36 cellular contexts compared by ENCODE assay signal in genomic region chr4:119564106-119564505, GRCh38.
"Had no signal": no experiment of that assay in that cellular context is flagged by ENCODE, and none has a peak within 500 bp of the region (broad histone marks: within the 10 kb centered on the region; RNA-seq: fewer than 3 reads in every experiment).

No MANE protein-coding gene starts in this region.

- H3K4me3 ChIP-seq: MG63 had no signal

- DNase-seq: activated B cell treated with CpG ODN at 0.5 μM for 24 hours; activated CD4-positive, alpha-beta memory T cell treated with anti-CD3 and anti-CD28 coated beads for 36 hours; activated CD4-positive, alpha-beta T cell treated with anti-CD3 and anti-CD28 coated beads for 4 hours; activated CD4-positive, alpha-beta T cell treated with anti-CD3 and anti-CD28 coated beads, Interleukin-2, amount 50 U/mL, for 1 hour; activated CD4-positive, CD25-positive, alpha-beta regulatory T cell treated with anti-CD3 and anti-CD28 coated beads, Interleukin-2, amount 50 U/mL, for 72 hours; activated CD8-positive, alpha-beta memory T cell treated with anti-CD3 and anti-CD28 coated beads, Interleukin-2, amount 50 U/mL, for 4 hours; activated effector memory CD4-positive, alpha-beta T cell treated with Interleukin-2 at 50 U/mL for 16 hours; activated naive CD4-positive, alpha-beta T cell treated with anti-CD3 and anti-CD28 coated beads, Interleukin-2, amount 10 ng/mL, durations not matched to agents 7 days and 5 days; activated naive CD8-positive, alpha-beta T cell treated with anti-CD3 and anti-CD28 coated beads, Interleukin-2, amount 50 U/mL, for 24 hours; activated T-cell treated with anti-CD3 and anti-CD28 coated beads for 4 hours; activated T-cell treated with anti-CD3 and anti-CD28 coated beads, Interleukin-2, amount 50 U/mL, for 4 hours; anterior cingulate cortex; caudate nucleus; cerebellar nuclear complex; Kasumi-1; KBM-7; MG63; NCI-H1048; NCI-H1105 treated with DMSO at 0.1 percent for 48 hours; NCI-H1436; NCI-H1694; NCI-H2029; NCI-H345; NCI-H524 treated with DMSO at 0.1 percent for 48 hours; NK-92 treated with Interleukin-12 subunit alpha and Interleukin-12 subunit beta, amount 100 ng/mL, for 24 hours; PC-3; Right ventricle myocardium superior; SW 1271; T-helper 1 cell; T-helper 2 cell; T-helper 9 cell had no signal

- H3K4me1 Mint-ChIP-seq: activated B cell treated with CpG ODN at 0.5 μM for 24 hours; activated naive CD4-positive, alpha-beta T cell treated with anti-CD3 and anti-CD28 coated beads, Interleukin-2, amount 10 ng/mL, durations not matched to agents 7 days and 5 days; activated naive CD8-positive, alpha-beta T cell treated with anti-CD3 and anti-CD28 coated beads, Interleukin-2, amount 50 U/mL, for 24 hours; brain had no signal

- H3K4me3 Mint-ChIP-seq: activated B cell treated with CpG ODN at 0.5 μM for 24 hours; activated CD4-positive, alpha-beta memory T cell treated with anti-CD3 and anti-CD28 coated beads for 36 hours; activated naive CD4-positive, alpha-beta T cell treated with anti-CD3 and anti-CD28 coated beads, Interleukin-2, amount 10 ng/mL, durations not matched to agents 7 days and 5 days; activated naive CD8-positive, alpha-beta T cell; activated naive CD8-positive, alpha-beta T cell treated with anti-CD3 and anti-CD28 coated beads, Interleukin-2, amount 50 U/mL, for 24 hours; activated T-cell treated with anti-CD3 and anti-CD28 coated beads, Interleukin-2, amount 50 U/mL, for 4 hours; brain had no signal

- H3K27ac Mint-ChIP-seq: activated B cell treated with CpG ODN at 0.5 μM for 24 hours; activated CD4-positive, alpha-beta memory T cell treated with anti-CD3 and anti-CD28 coated beads for 36 hours; activated naive CD4-positive, alpha-beta T cell treated with anti-CD3 and anti-CD28 coated beads, Interleukin-2, amount 10 ng/mL, durations not matched to agents 7 days and 5 days; activated naive CD8-positive, alpha-beta T cell; activated naive CD8-positive, alpha-beta T cell treated with anti-CD3 and anti-CD28 coated beads, Interleukin-2, amount 50 U/mL, for 24 hours; brain had no signal

- H3K36me3 Mint-ChIP-seq: activated naive CD4-positive, alpha-beta T cell treated with anti-CD3 and anti-CD28 coated beads, Interleukin-2, amount 10 ng/mL, durations not matched to agents 7 days and 5 days had no signal

- ATAC-seq: activated naive CD8-positive, alpha-beta T cell treated with anti-CD3 and anti-CD28 coated beads, Interleukin-2, amount 50 U/mL, for 24 hours; activated T-cell treated with anti-CD3 and anti-CD28 coated beads, Interleukin-2, amount 50 U/mL, for 4 hours; PC-3 had no signal

- H3K27ac ChIP-seq: VCaP had no signal

- FAIRE-seq: bronchial epithelial cell, RCC 7860 had no signal

- H3K27me3 ChIP-seq: MG63 had no signal

- H3K27me3 Mint-ChIP-seq: activated B cell treated with CpG ODN at 0.5 μM for 24 hours; activated CD4-positive, alpha-beta memory T cell treated with anti-CD3 and anti-CD28 coated beads for 36 hours; activated naive CD4-positive, alpha-beta T cell treated with anti-CD3 and anti-CD28 coated beads, Interleukin-2, amount 10 ng/mL, durations not matched to agents 7 days and 5 days; activated naive CD8-positive, alpha-beta T cell; activated naive CD8-positive, alpha-beta T cell treated with anti-CD3 and anti-CD28 coated beads, Interleukin-2, amount 50 U/mL, for 24 hours; brain had no signal
